Comparison of ENCODE assay signal across 21 cellular contexts in genomic region chr9:72812622-72813111, GRCh38.
"Had no signal": no experiment of that assay in that cellular context is flagged by ENCODE, and none has a peak within 500 bp of the region (broad histone marks: within the 10 kb centered on the region; RNA-seq: fewer than 3 reads in every experiment).

No MANE protein-coding gene starts in this region.

- H3K9me3 ChIP-seq: heart right ventricle, neutrophil, pancreas, right lobe of liver, stomach, testis, tibial artery had no signal

- DNase-seq: dorsolateral prefrontal cortex; effector CD4-positive, alpha-beta T cell; foreskin melanocyte; glutamatergic neuron; heart right ventricle; hypothalamus; immature natural killer cell; islet precursor cell; natural killer cell; pancreas; retina; right lobe of liver; stimulated activated CD4-positive, alpha-beta T cell treated with anti-CD3 and anti-CD28 coated beads, Interleukin-2, amount 100 ng/mL, for 24 hours; stimulated activated CD4-positive, alpha-beta T cell treated with anti-CD3 and anti-CD28 coated beads, Interleukin-4, amount 100 ng/mL, for 24 hours; stimulated activated naive CD4-positive, alpha-beta T cell treated with Interleukin-2 at 50 U/mL for 16 hours; stomach; testis; tibial artery had no signal

- H3K36me3 ChIP-seq: heart right ventricle, neutrophil, pancreas, right lobe of liver, stomach, tibial artery had no signal

- H3K27me3 ChIP-seq: dorsolateral prefrontal cortex, heart right ventricle, pancreas, right lobe of liver, stomach, testis had no signal

- H3K27ac ChIP-seq: dorsolateral prefrontal cortex, heart right ventricle, neutrophil, pancreas, right lobe of liver, stomach, testis, tibial artery had no signal

- ATAC-seq: natural killer cell; right lobe of liver; stimulated activated effector memory CD8-positive, alpha-beta T cell treated with anti-CD3 and anti-CD28 coated beads, Interleukin-12 subunit alpha, Interleukin-12 subunit beta, amount 100 ng/mL, for 72 hours had no signal

- H3K4me3 ChIP-seq: dorsolateral prefrontal cortex, heart right ventricle, lung, pancreas, right lobe of liver, stomach, testis, tibial artery had no signal

- H3K4me1 ChIP-seq: heart right ventricle, right lobe of liver, stomach, tibial artery had no signal
